Comparison of ENCODE assay signal across 8 cellular contexts in genomic region chr2:58449286-58450010, GRCh38.
DNase-seq lines count a peak whose midpoint lies in the region; ATAC-seq and TF ChIP-seq lines count a peak whose summit lies in the region.

No MANE protein-coding gene starts in this region.

- no peak overlapping the region for H3K27ac Mint-ChIP-seq in type B pancreatic cell

- BruUV-seq in OCI-LY7 (replicated peaks; lab: Mats Ljungman, UMichigan) = no TSS peak

- no peaks in the 10 kb centered on the region for H3K79me2 ChIP-seq in OCI-LY7 (ENCODE audit: insufficient read depth, low read depth, low read length)

- no peaks in the 10 kb centered on the region for H3K9me3 ChIP-seq in OCI-LY7 (ENCODE audit: low read length)

- H3K4me3 Mint-ChIP-seq in type B pancreatic cell = no peak overlapping the region

- intact Hi-C loops in OCI-LY7 (cut with micrococcal nuclease; ENCODE audit: unreplicated experiment) = loop anchor here (5.0 to 10.0 kb wide), 3 partner anchors 317 to 685 kb away; no protein-coding TSS in a partner anchor

- H3K4me1 ChIP-seq in OCI-LY7 (ENCODE audit: insufficient read depth, low read length, poor library complexity, severe bottlenecking) = no peaks in the 10 kb centered on the region

- DNase-seq in NCI-H82 (lab: John Stamatoyannopoulos, UW) = peak; percentile 25
- DNase-seq in NCI-H82 treated with DMSO at 0.1 percent for 48 hours (lab: John Stamatoyannopoulos, UW; ENCODE audit: unreplicated experiment) = no peak
- DNase-seq in OCI-LY7 (ENCODE audit: low spot score) = peak; percentile 1
- DNase-seq in type B pancreatic cell (ENCODE audit: extremely low spot score, unreplicated experiment) = no peak
- DNase-seq in NCI-H510A treated with DMSO at 0.1 percent for 48 hours (lab: John Stamatoyannopoulos, UW) = no peak
- no peak for DNase-seq in HuH-7.5 (ENCODE audit: low spot score)

- no peak overlapping the region for H2AFZ ChIP-seq in OCI-LY7 (ENCODE audit: low read length)

- POLR2A ChIA-PET in OCI-LY7 (lab: Charles Lee) = interaction anchor here (0.6 to 0.7 kb wide), 2 partner anchors 108 to 1102 kb away, joined by 3 to 4 read pairs; no protein-coding TSS in a partner anchor

- H3K27me3 Mint-ChIP-seq in type B pancreatic cell = no peaks in the 10 kb centered on the region

- H3K4me2 ChIP-seq in OCI-LY7 (ENCODE audit: low read length) = no peak overlapping the region

- CTCF ChIA-PET in OCI-LY7 (lab: Charles Lee; ENCODE audit: unreplicated experiment) = no interaction called here

- H3K36me3 ChIP-seq in OCI-LY7 (ENCODE audit: insufficient read depth, low read length) = no peaks in the 10 kb centered on the region

- H3K36me3 Mint-ChIP-seq in type B pancreatic cell = no peaks in the 10 kb centered on the region

- H3K9me2 ChIP-seq in OCI-LY7 (ENCODE audit: insufficient read depth, low read length) = no peaks in the 10 kb centered on the region

- ATAC-seq in HG03103 (IDR thresholded peaks at IDR 0.05; ENCODE audit: low read depth, unreplicated experiment) = peak; percentile 88
- no peak for ATAC-seq in activated CD4-positive, CD25-positive, alpha-beta regulatory T cell treated with anti-CD3 and anti-CD28 coated beads, Interleukin-2, amount 50 U/mL, for 24 hours

- TF ChIP-seq CTCF in OCI-LY7 (conservative IDR thresholded peaks at IDR 0.05; ENCODE audit: low read length) (0 out of 2 replicates have a peak, but pooled peaks have one; percentile 21), type B pancreatic cell (conservative IDR thresholded peaks at IDR 0.05) (peak; percentile 35)

- no peaks in the 10 kb centered on the region for H3K9me3 Mint-ChIP-seq in type B pancreatic cell

- H3K4me1 Mint-ChIP-seq in type B pancreatic cell (ENCODE audit: unreplicated experiment) = peaks cover 15% of the 10 kb centered on the region

- H3K4me3 ChIP-seq in OCI-LY7 (ENCODE audit: low read depth, low read length, poor library complexity, severe bottlenecking) = no peak overlapping the region

- no peak overlapping the region for H3K27ac ChIP-seq in OCI-LY7 (ENCODE audit: low read depth, low read length, poor library complexity, severe bottlenecking)

- no peaks in the 10 kb centered on the region for H4K20me1 ChIP-seq in OCI-LY7 (ENCODE audit: insufficient read depth, low read length)

Comparison
In these comparisons a context has a peak if more than half of its experiments do, and no peak if none do; other contexts are left out.
1. DNase-seq: peak in NCI-H82 (single experiment) and OCI-LY7 (single experiment); none in NCI-H82 treated with DMSO at 0.1 percent for 48 hours (single experiment), type B pancreatic cell (single experiment), NCI-H510A treated with DMSO at 0.1 percent for 48 hours (single experiment) and HuH-7.5 (single experiment).